ENCODE assay signal across 8 cellular contexts in genomic region chr4:122152699-122153328, GRCh38.
A peak's percentile ranks its signal among the peaks of the same experiment; 100 is the strongest.
DNase-seq lines count a peak whose midpoint lies in the region; ATAC-seq and FAIRE-seq lines count a peak whose summit lies in the region.

No MANE protein-coding gene starts in this region.

- FAIRE-seq in colon (lab: Jason Lieb, UNC), result peak; percentile 66

- ATAC-seq in GM21619 (IDR thresholded peaks at IDR 0.05; ENCODE audit: unreplicated experiment), result peak; percentile 40

- DNase-seq in ELR (ENCODE audit: low read depth) (peak; percentile 47), HuH-7.5 (ENCODE audit: low spot score) (peak; percentile 8), T1000 (lab: John Stamatoyannopoulos, UW) (peak; percentile 52), left kidney (ENCODE audit: low read depth, low spot score) (peak; percentile 75), COLO829 (ENCODE audit: low spot score) (no peak)
- DNase-seq in stimulated activated CD4-positive, alpha-beta T cell treated with anti-CD3 and anti-CD28 coated beads, Interleukin-4, amount 100 ng/mL, for 48 hours (ENCODE audit: low read depth in 2 of 2), result peak; percentile 2 to 14
